ENCODE assay signal across 22 cellular contexts in genomic region chr2:232282486-232282885, GRCh38.
"Had no signal": no experiment of that assay in that cellular context is flagged by ENCODE, and none has a peak within 500 bp of the region (broad histone marks: within the 10 kb centered on the region; RNA-seq: fewer than 3 reads in every experiment).

No MANE protein-coding gene starts in this region.

- H3K9me3 Mint-ChIP-seq: central memory CD8-positive, alpha-beta T cell; dendritic cell treated with granulocyte-macrophage colony-stimulating factor and Interleukin-4, amounts not matched to agents 40 ng/mL and 50 ng/mL, for 4 days; stimulated activated effector memory CD8-positive, alpha-beta T cell treated with anti-CD3 and anti-CD28 coated beads, Interleukin-12 subunit alpha, Interleukin-12 subunit beta, amount 100 ng/mL, for 72 hours had no signal

- H3K4me1 Mint-ChIP-seq: stimulated activated effector memory CD8-positive, alpha-beta T cell treated with anti-CD3 and anti-CD28 coated beads, Interleukin-12 subunit alpha, Interleukin-12 subunit beta, amount 100 ng/mL, for 72 hours had no signal

- H3K9me3 ChIP-seq: colonic mucosa, gastrocnemius medialis, prostate gland, sigmoid colon had no signal

- H3K4me1 ChIP-seq: colonic mucosa, gastrocnemius medialis, stomach had no signal

- H3K36me3 ChIP-seq: colonic mucosa, gastrocnemius medialis, prostate gland had no signal

- H3K27me3 Mint-ChIP-seq: central memory CD8-positive, alpha-beta T cell; dendritic cell treated with granulocyte-macrophage colony-stimulating factor and Interleukin-4, amounts not matched to agents 40 ng/mL and 50 ng/mL, for 4 days; naive thymus-derived CD8-positive, alpha-beta T cell; type B pancreatic cell had no signal

- DNase-seq: colonic mucosa; foreskin fibroblast; gastrocnemius medialis; head of caudate nucleus; kidney; naive thymus-derived CD8-positive, alpha-beta T cell; nucleus accumbens; right cardiac atrium; stimulated activated CD4-positive, alpha-beta T cell treated with anti-CD3 and anti-CD28 coated beads, Interleukin-2, amount 100 ng/mL, for 24 hours; stimulated activated CD4-positive, alpha-beta T cell treated with anti-CD3 and anti-CD28 coated beads, Interleukin-4, amount 100 ng/mL, for 24 hours; stimulated activated naive CD4-positive, alpha-beta T cell treated with Interleukin-2 at 50 U/mL for 16 hours; stomach; tibial artery had no signal

- H3K27me3 ChIP-seq: colonic mucosa, gastrocnemius medialis, sigmoid colon, stomach, tibial artery had no signal

- H3K27ac ChIP-seq: colonic mucosa, epithelial cell of prostate, gastrocnemius medialis, prostate gland, sigmoid colon, stomach, tibial artery had no signal

- H3K36me3 Mint-ChIP-seq: stimulated activated effector memory CD8-positive, alpha-beta T cell treated with anti-CD3 and anti-CD28 coated beads, Interleukin-12 subunit alpha, Interleukin-12 subunit beta, amount 100 ng/mL, for 72 hours had no signal

- H3K4me3 ChIP-seq: colonic mucosa, gastrocnemius medialis, prostate gland, sigmoid colon, stomach, tibial artery had no signal

- H3K4me3 Mint-ChIP-seq: central memory CD8-positive, alpha-beta T cell; dendritic cell treated with granulocyte-macrophage colony-stimulating factor and Interleukin-4, amounts not matched to agents 40 ng/mL and 50 ng/mL, for 4 days; stimulated activated effector memory CD8-positive, alpha-beta T cell treated with anti-CD3 and anti-CD28 coated beads, Interleukin-12 subunit alpha, Interleukin-12 subunit beta, amount 100 ng/mL, for 72 hours; type B pancreatic cell had no signal

- H3K27ac Mint-ChIP-seq: dendritic cell treated with granulocyte-macrophage colony-stimulating factor and Interleukin-4, amounts not matched to agents 40 ng/mL and 50 ng/mL, for 4 days; stimulated activated effector memory CD8-positive, alpha-beta T cell treated with anti-CD3 and anti-CD28 coated beads, Interleukin-12 subunit alpha, Interleukin-12 subunit beta, amount 100 ng/mL, for 72 hours; type B pancreatic cell had no signal

- ATAC-seq: esophagus mucosa; gastrocnemius medialis; left lobe of liver; naive thymus-derived CD8-positive, alpha-beta T cell; right cardiac atrium; stimulated activated effector memory CD8-positive, alpha-beta T cell treated with anti-CD3 and anti-CD28 coated beads, Interleukin-12 subunit alpha, Interleukin-12 subunit beta, amount 100 ng/mL, for 72 hours had no signal
